In genomic region chrX:76279007-76279406, GRCh38 we compare ENCODE assay signal across 8 cellular contexts.
DNase-seq lines count a peak whose midpoint lies in the region; TF ChIP-seq lines count a peak whose summit lies in the region.

No MANE protein-coding gene starts in this region.

- no peak overlapping the region for H2BK15ac ChIP-seq in neuronal stem cell (ENCODE audit: low read length)

- H3K27me3 ChIP-seq in neuronal stem cell (ENCODE audit: control insufficient read depth in 3 of 3, insufficient read depth in 3 of 3, low read depth in 1 of 3, low read length in 3 of 3), result no peaks in the 10 kb centered on the region

- H3K23ac ChIP-seq in neuronal stem cell (ENCODE audit: low read depth, low read length, poor library complexity), result no peak overlapping the region

- no peak overlapping the region for H2BK120ac ChIP-seq in neuronal stem cell (ENCODE audit: low read depth, low read length)

- no peaks in the 10 kb centered on the region for H3K79me1 ChIP-seq in neuronal stem cell (ENCODE audit: low read depth, low read length)

- in situ Hi-C loops in G401 (cut with HindIII; ENCODE audit: low sequenced_read_pairs), result no loop called here

- H2BK5ac ChIP-seq in neuronal stem cell (ENCODE audit: low read length), result no peak overlapping the region

- no peak overlapping the region for H2AK5ac ChIP-seq in neuronal stem cell (ENCODE audit: low read depth, low read length)

- DNase-seq in G401 (ENCODE audit: low spot score) (peak; percentile 51), H4 (ENCODE audit: low spot score) (peak; percentile 39), NCI-H2196 (lab: John Stamatoyannopoulos, UW; ENCODE audit: unreplicated experiment) (peak; percentile 26), erythroblast (lab: John Stamatoyannopoulos, UW) (peak; percentile 8 to 50), neuronal stem cell (ENCODE audit: low spot score) (peak; percentile 39), mesenteric fat pad (ENCODE audit: low spot score) (no peak), NK-92 (lab: John Stamatoyannopoulos, UW; ENCODE audit: unreplicated experiment) (no peak)
- peak; percentile 42 for DNase-seq in activated CD4-positive, alpha-beta T cell treated with anti-CD3 and anti-CD28 coated beads for 48 hours

- H3K4me1 ChIP-seq in neuronal stem cell (ENCODE audit: control insufficient read depth in 2 of 2, insufficient read depth in 1 of 2, low read depth in 1 of 2, low read length in 2 of 2), result peaks cover 0 to 1% of the 10 kb centered on the region in 2 donors

- H3K14ac ChIP-seq in neuronal stem cell (ENCODE audit: low read length), result no peak overlapping the region

- no peak overlapping the region for H3K27ac ChIP-seq in neuronal stem cell (replicated peaks; ENCODE audit: low read length)

- no peaks in the 10 kb centered on the region for H3K9me3 ChIP-seq in neuronal stem cell (replicated peaks in 1 of 2; ENCODE audit: control insufficient read depth in 2 of 2, insufficient read depth in 1 of 2, low read depth in 1 of 2, low read length in 2 of 2)

- H2AFZ ChIP-seq in neuronal stem cell (ENCODE audit: low read length), result no peak overlapping the region

- H3K4me2 ChIP-seq in neuronal stem cell (ENCODE audit: insufficient read depth, low read length, poor library complexity, severe bottlenecking), result no peak overlapping the region

- no peak overlapping the region for H3K9ac ChIP-seq in neuronal stem cell (ENCODE audit: low read depth, low read length, poor library complexity)

- no peak overlapping the region for H4K8ac ChIP-seq in neuronal stem cell (ENCODE audit: low read depth, low read length)

- no peak overlapping the region for H3K4ac ChIP-seq in neuronal stem cell (ENCODE audit: low read length)

- H3K36me3 ChIP-seq in neuronal stem cell (replicated peaks in 1 of 2; ENCODE audit: control insufficient read depth in 2 of 2, insufficient read depth in 2 of 2, low read length in 2 of 2), result no peaks in the 10 kb centered on the region

- H3K18ac ChIP-seq in neuronal stem cell (ENCODE audit: low read length), result no peak overlapping the region

- TF ChIP-seq POLR2A in erythroblast (IDR thresholded peaks at IDR 0.05; ENCODE audit: low read length), result no peak

- H3K4me3 ChIP-seq in neuronal stem cell (ENCODE audit: low read length in 2 of 2), result no peak overlapping the region

- no peak overlapping the region for H4K91ac ChIP-seq in neuronal stem cell (ENCODE audit: low read depth, low read length, poor library complexity)

- no peak overlapping the region for H2BK12ac ChIP-seq in neuronal stem cell (ENCODE audit: low read length)

Comparison
In these comparisons a context has a peak if more than half of its experiments do, and no peak if none do; other contexts are left out.
1. DNase-seq: peak in G401 (single experiment), H4 (single experiment), NCI-H2196 (single experiment), activated CD4-positive, alpha-beta T cell treated with anti-CD3 and anti-CD28 coated beads for 48 hours (single experiment), erythroblast (2 of 2) and neuronal stem cell (single experiment); none in mesenteric fat pad (single experiment) and NK-92 (single experiment).